12 cellular contexts compared by ENCODE assay signal in the genomic region with DNA sequence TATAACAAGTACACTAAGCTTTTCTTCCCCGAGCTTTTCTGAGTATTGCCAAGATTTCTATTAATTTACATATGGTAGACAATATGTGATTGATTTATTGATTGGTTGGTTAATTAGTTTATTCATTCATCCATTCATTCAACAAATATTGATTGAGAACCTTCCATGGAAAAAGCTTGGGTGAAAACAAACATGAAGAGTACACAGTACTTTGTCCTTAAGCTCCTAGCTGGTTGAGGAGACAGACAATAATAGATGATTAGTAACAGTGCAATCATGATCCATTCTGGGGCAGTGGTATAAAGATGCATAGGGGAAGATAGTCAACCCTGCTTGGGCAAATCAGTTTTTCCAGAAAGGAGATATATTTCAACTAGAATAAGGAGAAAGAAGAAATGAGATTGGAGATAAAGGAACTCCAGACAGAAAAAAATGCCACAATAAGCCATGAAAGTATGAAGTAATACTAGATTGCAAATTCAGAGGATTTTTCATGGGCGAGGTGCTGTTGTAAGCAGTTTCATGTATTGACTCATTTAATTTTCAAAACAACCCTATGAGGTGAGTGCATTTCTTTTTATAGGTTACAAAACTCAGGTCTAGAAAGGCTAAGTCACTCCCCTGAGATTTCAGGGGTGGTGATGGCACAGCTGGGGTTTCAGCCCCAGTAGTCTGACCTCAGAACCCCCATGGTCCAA.
DNase-seq lines count a peak whose midpoint lies in the region; ATAC-seq lines count a peak whose summit lies in the region.
"Had no signal": no experiment of that assay in that cellular context is flagged by ENCODE, and none has a peak within 500 bp of the region (broad histone marks: within the 10 kb centered on the region; RNA-seq: fewer than 3 reads in every experiment).

No MANE protein-coding gene starts in this region.

- peak; percentile 100 for ATAC-seq in GM18520 (IDR thresholded peaks at IDR 0.05; ENCODE audit: unreplicated experiment)
- peak; percentile 95 for ATAC-seq in HG02588 (IDR thresholded peaks at IDR 0.05; ENCODE audit: unreplicated experiment)
- peak; percentile 88 for ATAC-seq in HG03457 (IDR thresholded peaks at IDR 0.05; ENCODE audit: unreplicated experiment)

- DNase-seq in fibroblast of peridontal ligament (ENCODE audit: extremely low read depth), result peak; percentile 11
- no peak for DNase-seq in A172 (ENCODE audit: low spot score)
- DNase-seq in activated CD8-positive, alpha-beta memory T cell treated with anti-CD3 and anti-CD28 coated beads, Interleukin-2, amount 50 U/mL, for 4 hours, result no peak
- no peak for DNase-seq in NCI-H1092 (lab: John Stamatoyannopoulos, UW)
- no peak for DNase-seq in NCI-H187 treated with DMSO at 0.1 percent for 48 hours (lab: John Stamatoyannopoulos, UW)
- DNase-seq: activated CD4-positive, alpha-beta T cell treated with anti-CD3 and anti-CD28 coated beads, Interleukin-2, amount 50 U/mL, for 48 hours; aorta; erythroblast; left ventricle myocardium inferior had no signal
